In the genomic region with DNA sequence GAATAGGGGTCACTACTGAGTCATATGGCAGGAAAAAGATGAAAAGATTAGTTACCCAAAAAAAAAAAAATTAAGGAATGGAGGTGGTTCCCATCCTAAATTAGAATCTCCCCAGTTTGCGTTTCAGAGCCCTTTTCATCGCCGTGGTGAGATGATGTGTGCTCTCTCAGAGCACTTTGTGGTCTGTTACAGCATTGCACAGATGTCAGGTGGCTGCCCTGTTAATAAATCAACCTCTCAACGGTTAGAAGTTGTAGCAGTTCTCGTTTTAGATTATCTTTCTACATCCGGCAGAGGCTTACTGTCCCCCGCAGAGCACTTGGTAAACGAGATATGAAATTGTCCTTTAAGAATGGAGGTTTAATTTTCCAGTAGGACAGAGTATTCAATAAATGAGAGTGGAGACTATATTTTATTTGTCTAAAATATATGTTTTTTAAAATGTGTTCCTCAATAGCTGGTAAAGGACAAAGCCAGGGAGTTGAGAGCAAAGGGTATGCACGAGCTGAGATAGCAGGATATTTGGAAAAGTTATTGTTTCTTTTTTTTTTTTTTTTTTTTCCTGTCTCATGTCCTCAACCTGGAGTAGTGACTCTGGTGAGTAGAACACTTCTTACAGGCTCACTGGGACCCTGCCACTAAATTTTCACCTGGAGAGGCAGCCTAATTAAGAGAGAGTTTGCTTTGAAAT, we compare ENCODE assay signal across 8 cellular contexts. TPM values are rescaled to one million over a fixed set of nuclear protein-coding genes. Genes with fewer than 3 reads are reported as not detected.
DNase-seq lines count a peak whose midpoint lies in the region; ATAC-seq and TF ChIP-seq lines count a peak whose summit lies in the region.

No MANE protein-coding gene starts in this region.

- DNase-seq in GM12864 (ENCODE audit: low read depth) (peak; percentile 74), SHP77 treated with DMSO at 0.1 percent for 48 hours (lab: John Stamatoyannopoulos, UW) (peak; percentile 71), Right ventricle myocardium superior (no peak), uterus (peak in 1 of 2 donors; percentile 59), GOT3 (lab: John Stamatoyannopoulos, UW) (no peak), GM19240 (ENCODE audit: insufficient read length, low spot score) (no peak)

- H3K4me1 ChIP-seq in uterus = peaks cover 0 to 6% of the 10 kb centered on the region in 2 donors

- H3K36me3 ChIP-seq in uterus = no peaks in the 10 kb centered on the region

- H3K27me3 ChIP-seq in uterus = no peaks in the 10 kb centered on the region

- peak overlapping the region; percentile 67 to 72 for H3K27ac ChIP-seq in uterus

- ATAC-seq in GM21423 (IDR thresholded peaks at IDR 0.05; ENCODE audit: unreplicated experiment) (peak; percentile 82), HG03571 (IDR thresholded peaks at IDR 0.05; ENCODE audit: unreplicated experiment) (peak; percentile 92), Right ventricle myocardium superior (ENCODE audit: poor library complexity) (peak; percentile 72)

- TF ChIP-seq POLR2A in uterus (IDR thresholded peaks at IDR 0.05) = no peak

- TF ChIP-seq CTCF in GM12864 (IDR thresholded peaks at IDR 0.05; ENCODE audit: low read depth, low read length, missing control alignments) (no peak), uterus (IDR thresholded peaks at IDR 0.05) (peak in 1 of 4 experiments; percentile 17)

- intact Hi-C loops in Right ventricle myocardium superior (cut with DNase I) (no loop called here), uterus (cut with DNase I; ENCODE audit: low total_unique reads) (no loop called here)

- H3K9me3 ChIP-seq in uterus = no peaks in the 10 kb centered on the region

- peak overlapping the region; percentile 17; the same call in 1 of the 2 replicates for H3K4me3 ChIP-seq in GM12864 (ENCODE audit: low read depth, low read length)
- no peak overlapping the region for H3K4me3 ChIP-seq in uterus

RNA-seq across cellular contexts. Expression of a gene that starts 26.9 kb away (rescaled TPM):
- total RNA-seq in Right ventricle myocardium superior (60.5 TPM), uterus (100 to 1,000 TPM in 2 of 4 donors, 10 to 100 TPM in 2; 26.7 to 200 (median 92.5) TPM)

Comparison
In these comparisons a context has a peak if more than half of its experiments do, and no peak if none do; other contexts are left out.
1. DNase-seq: peak in GM12864 (single experiment) and SHP77 treated with DMSO at 0.1 percent for 48 hours (single experiment); none in Right ventricle myocardium superior (single experiment), GOT3 (single experiment) and GM19240 (single experiment).
2. Peak in every context shown above with its lines, with median percentiles within 50 percentile points of each other: ATAC-seq.